ENCODE assay signal across 8 cellular contexts in genomic region chr1:54499097-54500029, GRCh38. TPM values are rescaled to one million over a fixed set of nuclear protein-coding genes. Genes with fewer than 3 reads are reported as not detected.
DNase-seq lines count a peak whose midpoint lies in the region; ATAC-seq and TF ChIP-seq lines count a peak whose summit lies in the region.

No MANE protein-coding gene starts in this region.

- no peaks in the 10 kb centered on the region for H3K36me3 Mint-ChIP-seq in CD4-positive, alpha-beta T cell (ENCODE audit: low read depth)

- no peak overlapping the region for H3K27ac ChIP-seq in CD4-positive, alpha-beta T cell (ENCODE audit: low read depth, low read length)
- H3K27ac ChIP-seq in VCaP (peak overlapping the region; percentile 36; the same call in 1 of the 2 replicates), muscle layer of duodenum (ENCODE audit: low read length) (no peak overlapping the region)

- POLR2A ChIA-PET in CD4-positive, alpha-beta T cell (lab: Charles Lee) = interaction anchor here (0.7 to 1.1 kb wide), 3 partner anchors 10 to 299 kb away, joined by 3 to 4 read pairs (median 3); partner anchors contain the start of genes CYB5RL and MRPL37

- CTCF ChIA-PET in CD4-positive, alpha-beta T cell (lab: Charles Lee) = interaction anchor here (0.7 to 3.0 kb wide), 4 partner anchors 10 to 213 kb away, joined by 3 to 19 read pairs (median 5); no protein-coding TSS in a partner anchor

- TF ChIP-seq CTCF in CD4-positive, alpha-beta T cell (IDR thresholded peaks at IDR 0.05) = peak; percentile 49
- TF ChIP-seq CTCF in VCaP (conservative IDR thresholded peaks at IDR 0.05) (peak; percentile 72), epithelial cell of esophagus (IDR thresholded peaks at IDR 0.05; ENCODE audit: insufficient read depth, low read depth, low read length, missing control alignments) (peak; percentile 57)

- H3K9me3 Mint-ChIP-seq in CD4-positive, alpha-beta T cell = no peaks in the 10 kb centered on the region

- H3K27me3 Mint-ChIP-seq in CD4-positive, alpha-beta T cell = peaks cover 48% of the 10 kb centered on the region

- no peaks in the 10 kb centered on the region for H3K9me3 ChIP-seq in CD4-positive, alpha-beta T cell (ENCODE audit: control insufficient read depth, low read length)
- H3K9me3 ChIP-seq in muscle layer of duodenum (ENCODE audit: control insufficient read depth in 1 of 2, low read length in 2 of 2) = no peaks in the 10 kb centered on the region

- H3K27me3 ChIP-seq in CD4-positive, alpha-beta T cell (ENCODE audit: control insufficient read depth, insufficient read depth, low read length) = peaks cover 13% of the 10 kb centered on the region
- peaks cover 5% of the 10 kb centered on the region for H3K27me3 ChIP-seq in muscle layer of duodenum (ENCODE audit: low read depth, low read length)

- ATAC-seq in CD4-positive, alpha-beta T cell (ENCODE audit: poor library complexity) = peak; percentile 83
- no peak for ATAC-seq in GM18519 (IDR thresholded peaks at IDR 0.05; ENCODE audit: low FRiP score, unreplicated experiment)

- no peaks in the 10 kb centered on the region for H3K36me3 ChIP-seq in muscle layer of duodenum (ENCODE audit: control insufficient read depth in 1 of 2, insufficient read depth in 2 of 2, low read length in 2 of 2)

- no peak overlapping the region for H3K27ac Mint-ChIP-seq in CD4-positive, alpha-beta T cell

- intact Hi-C loops in CD4-positive, alpha-beta T cell (cut with DNase I, micrococcal nuclease) = loop anchor here (1.0 to 2.0 kb wide), 2 partner anchors 311 kb away; no protein-coding TSS in a partner anchor

- peak overlapping the region; percentile 79 for H3K4me3 Mint-ChIP-seq in CD4-positive, alpha-beta T cell

- peak in 4 of 10 experiments; percentile 25 to 43 (median 28) for DNase-seq in CD4-positive, alpha-beta T cell
- DNase-seq in HT1080 (ENCODE audit: low read depth) (peak; percentile 29), epithelial cell of esophagus (ENCODE audit: low read depth) (peak; percentile 59), inferior parietal cortex (ENCODE audit: extremely low spot score) (no peak), NK-92 (lab: John Stamatoyannopoulos, UW; ENCODE audit: unreplicated experiment) (no peak)

- peaks cover 13% of the 10 kb centered on the region for H3K4me1 Mint-ChIP-seq in CD4-positive, alpha-beta T cell (ENCODE audit: low read depth)

- H3K4me1 ChIP-seq in muscle layer of duodenum (ENCODE audit: control insufficient read depth in 1 of 2, insufficient read depth in 2 of 2, low read length in 2 of 2) = peaks cover 0 to 19% of the 10 kb centered on the region in 2 donors

- H3K4me3 ChIP-seq in epithelial cell of esophagus (ENCODE audit: low read length) = peak overlapping the region; percentile 36
- H3K4me3 ChIP-seq in muscle layer of duodenum (ENCODE audit: low read depth in 1 of 2, low read length in 2 of 2) = peak overlapping the region; percentile 39 to 59

RNA-seq across cellular contexts. Expression of gene ACOT11, which starts 48.7 kb away (rescaled TPM):
- under 1 TPM; 0.50 to 0.91 TPM for total RNA-seq in CD4-positive, alpha-beta T cell
- 1.9 and 2.0 TPM in 2 replicates for total RNA-seq in HT1080 (2014; rRNA removed; shearing (Covaris generic))
- polyA plus RNA-seq in HT1080 (2015; cell fraction: cytosol; rRNA removed) = 2.7 and 3.0 TPM in 2 replicates
- polyA plus RNA-seq in HT1080 (2015; cell fraction: nucleus; rRNA removed) = 5.7 and 9.7 TPM in 2 replicates

Comparison
In these comparisons a context has a peak if more than half of its experiments do, and no peak if none do; other contexts are left out.
1. DNase-seq: peak in HT1080 (single experiment) and epithelial cell of esophagus (single experiment); none in inferior parietal cortex (single experiment) and NK-92 (single experiment).
2. Peak in every context shown above with its lines, with median percentiles within 50 percentile points of each other: CTCF ChIP-seq.